7 cellular contexts compared by ENCODE assay signal in genomic region chr7:131011437-131011752, GRCh38.
DNase-seq lines count a peak whose midpoint lies in the region; ATAC-seq, FAIRE-seq and TF ChIP-seq lines count a peak whose summit lies in the region.

No MANE protein-coding gene starts in this region.

- no peak overlapping the region for H3K9ac ChIP-seq in skeletal muscle tissue (ENCODE audit: low read depth in 1 of 3, low read length in 3 of 3)

- no peaks in the 10 kb centered on the region for H3K9me3 ChIP-seq in HEK293 (ENCODE audit: control insufficient read depth, insufficient read depth, low read depth, low read length)
- H3K9me3 ChIP-seq in esophagus squamous epithelium: no peaks in the 10 kb centered on the region
- no peaks in the 10 kb centered on the region for H3K9me3 ChIP-seq in skeletal muscle tissue (ENCODE audit: control insufficient read depth in 3 of 3, low read length in 3 of 3)

- H3K4me1 ChIP-seq in HEK293 (ENCODE audit: control insufficient read depth, insufficient read depth, low read length): peaks cover 12% of the 10 kb centered on the region
- peaks cover 41 to 98% (median 75%) of the 10 kb centered on the region in 3 donors for H3K4me1 ChIP-seq in esophagus squamous epithelium
- peaks cover 53 to 71% (median 59%) of the 10 kb centered on the region in 3 donors for H3K4me1 ChIP-seq in skeletal muscle tissue (ENCODE audit: control insufficient read depth in 3 of 3, insufficient read depth in 3 of 3, low read length in 3 of 3)

- no peak for TF ChIP-seq POLR2A in esophagus squamous epithelium (IDR thresholded peaks at IDR 0.05)

- peak; percentile 51 for DNase-seq in SKM-1 (lab: John Stamatoyannopoulos, UW; ENCODE audit: unreplicated experiment)
- no peak for DNase-seq in esophagus squamous epithelium (lab: John Stamatoyannopoulos, UW)
- DNase-seq in GM19239 (ENCODE audit: insufficient read length, low spot score): no peak
- DNase-seq in NCI-H2227 treated with DMSO at 0.1 percent for 48 hours (lab: John Stamatoyannopoulos, UW): no peak

- CTCF ChIA-PET in HEK293 (lab: Yijun Ruan, JAX): interaction anchor here (1.7 to 1.9 kb wide), 2 partner anchors 29 to 30 kb away, joined by 5 to 6 read pairs; no protein-coding TSS in a partner anchor

- H3K27me3 ChIP-seq in esophagus squamous epithelium (no peaks in the 10 kb centered on the region), skeletal muscle tissue (ENCODE audit: control insufficient read depth in 3 of 3, insufficient read depth in 3 of 3, low read length in 3 of 3) (no peaks in the 10 kb centered on the region)

- H3K36me3 ChIP-seq in HEK293 (ENCODE audit: control insufficient read depth in 2 of 2, insufficient read depth in 1 of 2, low read length in 2 of 2) (no peaks in the 10 kb centered on the region), esophagus squamous epithelium (no peaks in the 10 kb centered on the region), skeletal muscle tissue (ENCODE audit: control insufficient read depth in 3 of 3, insufficient read depth in 3 of 3, low read length in 3 of 3) (no peaks in the 10 kb centered on the region)

- intact Hi-C loops in esophagus squamous epithelium (cut with DNase I): no loop called here

- FAIRE-seq in GM19239 (lab: Jason Lieb, UNC): no peak

- POLR2A ChIA-PET in HEK293 (lab: Yijun Ruan, JAX): no interaction called here

- ATAC-seq in GM18517 (IDR thresholded peaks at IDR 0.05; ENCODE audit: unreplicated experiment): no peak

- WGBS in esophagus squamous epithelium, 2 donors: 71 to 79% methylated on average over 2 to 4 of the region's 4 CpGs

- TF ChIP-seq CTCF in HEK293 (tag by site-specific recombination; IDR thresholded peaks at IDR 0.05) (no peak), esophagus squamous epithelium (IDR thresholded peaks at IDR 0.05) (no peak)

- H3K27ac ChIP-seq in HEK293 (ENCODE audit: extremely low read depth, low read depth, low read length): no peak overlapping the region
- peak overlapping the region; percentile 9 to 79 (median 63) for H3K27ac ChIP-seq in esophagus squamous epithelium
- H3K27ac ChIP-seq in skeletal muscle tissue (ENCODE audit: low read depth, low read length): peak overlapping the region; percentile 7

- H3K4me3 ChIP-seq in HEK293 (ENCODE audit: low read depth, low read length) (no peak overlapping the region), esophagus squamous epithelium (no peak overlapping the region), skeletal muscle tissue (ENCODE audit: low read length in 3 of 3) (no peak overlapping the region)

TF ChIP-seq in HEK293, 187 proteins besides CTCF, POLR2A, EP300 and RAD21 (continues in another document):
- no peak for TF ChIP-seq ZBTB17 (tag by site-specific recombination; IDR thresholded peaks at IDR 0.05)
- no peak for TF ChIP-seq SCRT2 (tag by site-specific recombination; IDR thresholded peaks at IDR 0.05)
- no peak for TF ChIP-seq ZNF112 (tag by site-specific recombination; IDR thresholded peaks at IDR 0.05)
- TF ChIP-seq GLIS2 (tag by site-specific recombination; IDR thresholded peaks at IDR 0.05): peak; percentile 51; the same call in 1 of the 2 replicates
- TF ChIP-seq PBX3 (CRISPR knock-in tag; IDR thresholded peaks at IDR 0.05): no peak
- no peak for TF ChIP-seq ZNF777 (tag by site-specific recombination; IDR thresholded peaks at IDR 0.05; ENCODE audit: borderline replicate concordance)
- no peak for TF ChIP-seq SALL2 (tag by site-specific recombination; IDR thresholded peaks at IDR 0.05; ENCODE audit: borderline replicate concordance)
- TF ChIP-seq, protein P1, sequence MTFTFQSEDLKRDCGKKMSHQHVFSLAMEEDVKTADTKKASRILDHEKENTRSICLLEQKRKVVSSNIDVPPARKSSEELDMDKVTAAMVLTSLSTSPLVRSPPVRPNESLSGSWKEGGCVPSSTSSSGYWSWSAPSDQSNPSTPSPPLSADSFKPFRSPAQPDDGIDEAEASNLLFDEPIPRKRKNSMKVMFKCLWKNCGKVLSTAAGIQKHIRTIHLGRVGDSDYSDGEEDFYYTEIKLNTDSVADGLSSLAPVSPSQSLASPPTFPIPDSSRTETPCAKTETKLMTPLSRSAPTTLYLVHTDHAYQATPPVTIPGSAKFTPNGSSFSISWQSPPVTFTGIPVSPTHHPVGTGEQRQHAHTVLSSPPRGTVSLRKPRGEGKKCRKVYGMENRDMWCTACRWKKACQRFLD (tag by site-specific recombination; IDR thresholded peaks at IDR 0.05): no peak
- TF ChIP-seq ZNF837 (tag by site-specific recombination; IDR thresholded peaks at IDR 0.05): no peak
- TF ChIP-seq ZNF221 (tag by site-specific recombination; IDR thresholded peaks at IDR 0.05; ENCODE audit: borderline replicate concordance): no peak
- no peak for TF ChIP-seq ZBTB10 (tag by site-specific recombination; IDR thresholded peaks at IDR 0.05)
- TF ChIP-seq AEBP2 (tag by site-specific recombination; IDR thresholded peaks at IDR 0.05; ENCODE audit: borderline replicate concordance): no peak
- no peak for TF ChIP-seq ZNF416 (tag by site-specific recombination; IDR thresholded peaks at IDR 0.05)
- TF ChIP-seq KLF8 (tag by site-specific recombination; IDR thresholded peaks at IDR 0.05): no peak
- peak; percentile 88 for TF ChIP-seq ZFP69B (tag by site-specific recombination; IDR thresholded peaks at IDR 0.05)
- TF ChIP-seq, protein P2, sequence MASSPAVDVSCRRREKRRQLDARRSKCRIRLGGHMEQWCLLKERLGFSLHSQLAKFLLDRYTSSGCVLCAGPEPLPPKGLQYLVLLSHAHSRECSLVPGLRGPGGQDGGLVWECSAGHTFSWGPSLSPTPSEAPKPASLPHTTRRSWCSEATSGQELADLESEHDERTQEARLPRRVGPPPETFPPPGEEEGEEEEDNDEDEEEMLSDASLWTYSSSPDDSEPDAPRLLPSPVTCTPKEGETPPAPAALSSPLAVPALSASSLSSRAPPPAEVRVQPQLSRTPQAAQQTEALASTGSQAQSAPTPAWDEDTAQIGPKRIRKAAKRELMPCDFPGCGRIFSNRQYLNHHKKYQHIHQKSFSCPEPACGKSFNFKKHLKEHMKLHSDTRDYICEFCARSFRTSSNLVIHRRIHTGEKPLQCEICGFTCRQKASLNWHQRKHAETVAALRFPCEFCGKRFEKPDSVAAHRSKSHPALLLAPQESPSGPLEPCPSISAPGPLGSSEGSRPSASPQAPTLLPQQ (tag by site-specific recombination; IDR thresholded peaks at IDR 0.05): peak; percentile 94
- TF ChIP-seq, protein P3, sequence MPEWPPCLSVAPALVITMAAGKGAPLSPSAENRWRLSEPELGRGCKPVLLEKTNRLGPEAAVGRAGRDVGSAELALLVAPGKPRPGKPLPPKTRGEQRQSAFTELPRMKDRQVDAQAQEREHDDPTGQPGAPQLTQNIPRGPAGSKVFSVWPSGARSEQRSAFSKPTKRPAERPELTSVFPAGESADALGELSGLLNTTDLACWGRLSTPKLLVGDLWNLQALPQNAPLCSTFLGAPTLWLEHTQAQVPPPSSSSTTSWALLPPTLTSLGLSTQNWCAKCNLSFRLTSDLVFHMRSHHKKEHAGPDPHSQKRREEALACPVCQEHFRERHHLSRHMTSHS (tag by site-specific recombination; IDR thresholded peaks at IDR 0.05): no peak
- no peak for TF ChIP-seq YY2 (tag by site-specific recombination; IDR thresholded peaks at IDR 0.05)
- TF ChIP-seq KLF1 (tag by site-specific recombination; IDR thresholded peaks at IDR 0.05): no peak
- TF ChIP-seq ZNF404 (tag by site-specific recombination; IDR thresholded peaks at IDR 0.05): no peak
